Comparison of ENCODE assay signal across 27 cellular contexts in genomic region chr20:25989196-25989595, GRCh38.
"Had no signal": no experiment of that assay in that cellular context is flagged by ENCODE, and none has a peak within 500 bp of the region (broad histone marks: within the 10 kb centered on the region; RNA-seq: fewer than 3 reads in every experiment).

No MANE protein-coding gene starts in this region.

- H3K27ac ChIP-seq: SJCRH30, SK-N-MC had no signal

- H3K36me3 Mint-ChIP-seq: activated naive CD4-positive, alpha-beta T cell treated with anti-CD3 and anti-CD28 coated beads, Interleukin-2, amount 10 ng/mL, durations not matched to agents 7 days and 5 days; brain had no signal

- ATAC-seq: activated CD4-positive, alpha-beta T cell treated with anti-CD3 and anti-CD28 coated beads for 36 hours; activated CD4-positive, CD25-positive, alpha-beta regulatory T cell treated with anti-CD3 and anti-CD28 coated beads, Interleukin-2, amount 50 U/mL, for 24 hours; activated CD8-positive, alpha-beta T cell treated with anti-CD3 and anti-CD28 coated beads, Interleukin-2, amount 10 ng/mL, durations not matched to agents 7 days and 5 days; activated naive CD8-positive, alpha-beta T cell treated with anti-CD3 and anti-CD28 coated beads, Interleukin-2, amount 50 U/mL, for 24 hours; Panc1 had no signal

- H3K36me3 ChIP-seq: MG63, SJCRH30 had no signal

- H3K27me3 Mint-ChIP-seq: activated CD4-positive, alpha-beta T cell treated with anti-CD3 and anti-CD28 coated beads, Interleukin-2, amount 10 ng/mL, durations not matched to agents 7 days and 5 days; activated naive CD8-positive, alpha-beta T cell; brain had no signal

- H3K9me3 ChIP-seq: MG63, SJCRH30 had no signal

- H3K4me3 Mint-ChIP-seq: activated CD4-positive, alpha-beta T cell treated with anti-CD3 and anti-CD28 coated beads for 36 hours; activated CD4-positive, alpha-beta T cell treated with anti-CD3 and anti-CD28 coated beads, Interleukin-2, amount 10 ng/mL, durations not matched to agents 7 days and 5 days; activated CD8-positive, alpha-beta T cell treated with anti-CD3 and anti-CD28 coated beads, Interleukin-2, amount 10 ng/mL, durations not matched to agents 7 days and 5 days; activated naive CD4-positive, alpha-beta T cell treated with anti-CD3 and anti-CD28 coated beads, Interleukin-2, amount 10 ng/mL, durations not matched to agents 7 days and 5 days; activated naive CD8-positive, alpha-beta T cell treated with anti-CD3 and anti-CD28 coated beads, Interleukin-2, amount 50 U/mL, for 24 hours; activated T-cell treated with anti-CD3 and anti-CD28 coated beads, Interleukin-2, amount 50 U/mL, for 24 hours; brain; T-helper 2 cell treated with Interferon-gamma antibody and Interleukin-4, amounts not matched to agents 5 μg/mL and 100 μg/mL, for 36 hours had no signal

- H3K4me3 ChIP-seq: MG63, SJCRH30, SK-N-MC had no signal

- H3K4me1 Mint-ChIP-seq: brain had no signal

- H3K27ac Mint-ChIP-seq: activated CD4-positive, alpha-beta T cell treated with anti-CD3 and anti-CD28 coated beads for 36 hours; activated CD4-positive, alpha-beta T cell treated with anti-CD3 and anti-CD28 coated beads, Interleukin-2, amount 10 ng/mL, durations not matched to agents 7 days and 5 days; activated CD8-positive, alpha-beta T cell treated with anti-CD3 and anti-CD28 coated beads, Interleukin-2, amount 10 ng/mL, durations not matched to agents 7 days and 5 days; activated naive CD4-positive, alpha-beta T cell treated with anti-CD3 and anti-CD28 coated beads, Interleukin-2, amount 10 ng/mL, durations not matched to agents 7 days and 5 days; activated naive CD8-positive, alpha-beta T cell; activated naive CD8-positive, alpha-beta T cell treated with anti-CD3 and anti-CD28 coated beads, Interleukin-2, amount 50 U/mL, for 24 hours; activated T-cell treated with anti-CD3 and anti-CD28 coated beads, Interleukin-2, amount 50 U/mL, for 24 hours; activated T-helper 2 cell treated with anti-CD3 and anti-CD28 coated beads, Interferon-gamma antibody, Interleukin-2, Interleukin-4, amounts not matched to agents 10 μg/mL and 5 μg/mL and 100 μg/mL, durations not matched to agents 14 hours and 24 hours and 36 hours; brain; T-helper 2 cell treated with Interferon-gamma antibody and Interleukin-4, amounts not matched to agents 5 μg/mL and 100 μg/mL, for 36 hours had no signal

- DNase-seq: activated CD4-positive, alpha-beta T cell treated with anti-CD3 and anti-CD28 coated beads for 36 hours; activated CD4-positive, alpha-beta T cell treated with anti-CD3 and anti-CD28 coated beads, Interleukin-2, amount 10 ng/mL, durations not matched to agents 7 days and 5 days; activated CD4-positive, alpha-beta T cell treated with anti-CD3 and anti-CD28 coated beads, Interleukin-2, amount 50 U/mL, for 48 hours; activated CD8-positive, alpha-beta T cell treated with anti-CD3 and anti-CD28 coated beads, Interleukin-2, amount 10 ng/mL, durations not matched to agents 7 days and 5 days; activated naive CD4-positive, alpha-beta T cell treated with anti-CD3 and anti-CD28 coated beads, Interleukin-2, amount 10 ng/mL, durations not matched to agents 7 days and 5 days; activated naive CD8-positive, alpha-beta T cell treated with anti-CD3 and anti-CD28 coated beads, Interleukin-2, amount 50 U/mL, for 24 hours; activated T-cell treated with anti-CD3 and anti-CD28 coated beads, Interleukin-2, amount 50 U/mL, for 24 hours; anterior cingulate cortex; Kasumi-1; KG1; MG63; NCI-H1048; NCI-H1105 treated with DMSO at 0.1 percent for 48 hours; NCI-H1436; NCI-H1694; NCI-H2029; NCI-H345; NCI-H524 treated with DMSO at 0.1 percent for 48 hours; SHP77; SJCRH30 had no signal

- H3K4me1 ChIP-seq: SJCRH30 had no signal

- H3K27me3 ChIP-seq: MG63, SJCRH30 had no signal
